8 cellular contexts compared by ENCODE assay signal in genomic region chrX:134782796-134783195, GRCh38. TPM values are rescaled to one million over a fixed set of nuclear protein-coding genes. Genes with fewer than 3 reads are reported as not detected.
A peak's percentile ranks its signal among the peaks of the same experiment; 100 is the strongest.
DNase-seq lines count a peak whose midpoint lies in the region; ATAC-seq, FAIRE-seq and TF ChIP-seq lines count a peak whose summit lies in the region.

No MANE protein-coding gene starts in this region.

- H3K36me3 Mint-ChIP-seq in activated CD4-positive, alpha-beta T cell treated with anti-CD3 and anti-CD28 coated beads for 36 hours (ENCODE audit: low read depth): peaks cover 9% of the 10 kb centered on the region

- no peaks in the 10 kb centered on the region for H3K27me3 Mint-ChIP-seq in activated CD4-positive, alpha-beta T cell treated with anti-CD3 and anti-CD28 coated beads for 36 hours

- H3K4me3 Mint-ChIP-seq in activated CD4-positive, alpha-beta T cell treated with anti-CD3 and anti-CD28 coated beads for 36 hours: no peak overlapping the region

- no peaks in the 10 kb centered on the region for H3K4me1 Mint-ChIP-seq in activated CD4-positive, alpha-beta T cell treated with anti-CD3 and anti-CD28 coated beads for 36 hours

- intact Hi-C loops in activated CD4-positive, alpha-beta T cell treated with anti-CD3 and anti-CD28 coated beads for 36 hours (cut with DNase I, micrococcal nuclease): loop anchor here (5.0 kb wide), 1 partner anchor 300 kb away; no protein-coding TSS in a partner anchor

- POLR2A ChIA-PET in activated CD4-positive, alpha-beta T cell treated with anti-CD3 and anti-CD28 coated beads for 36 hours (lab: Charles Lee): interaction anchor here (0.6 kb wide), 1 partner anchor 211 kb away, joined by 3 read pairs; no protein-coding TSS in a partner anchor

- CTCF ChIA-PET in activated CD4-positive, alpha-beta T cell treated with anti-CD3 and anti-CD28 coated beads for 36 hours (lab: Charles Lee): interaction anchor here (0.7 to 1.4 kb wide), 6 partner anchors 9 to 300 kb away, joined by 3 to 9 read pairs (median 4); no protein-coding TSS in a partner anchor

- no peak for ATAC-seq in activated CD4-positive, CD25-positive, alpha-beta regulatory T cell treated with anti-CD3 and anti-CD28 coated beads, Interleukin-2, amount 50 U/mL, for 24 hours
- ATAC-seq in activated CD4-positive, alpha-beta T cell treated with anti-CD3 and anti-CD28 coated beads for 36 hours: no peak
- no peak for ATAC-seq in GM21423 (IDR thresholded peaks at IDR 0.05; ENCODE audit: unreplicated experiment)

- peak; percentile 39 for TF ChIP-seq CTCF in D721Med (IDR thresholded peaks at IDR 0.05; ENCODE audit: insufficient read depth, missing control alignments)
- TF ChIP-seq CTCF in LNCAP (IDR thresholded peaks at IDR 0.05): peak; percentile 46
- peak; percentile 37 for TF ChIP-seq CTCF in cardiac fibroblast (IDR thresholded peaks at IDR 0.05; ENCODE audit: low read depth, low read length)

- H3K27ac Mint-ChIP-seq in activated CD4-positive, alpha-beta T cell treated with anti-CD3 and anti-CD28 coated beads for 36 hours: no peak overlapping the region

- no peak overlapping the region for H3K4me3 ChIP-seq in cardiac fibroblast (replicated peaks in 1 of 2; ENCODE audit: low read depth in 2 of 2, low read length in 2 of 2)

- H3K9me3 Mint-ChIP-seq in activated CD4-positive, alpha-beta T cell treated with anti-CD3 and anti-CD28 coated beads for 36 hours (ENCODE audit: low read depth): no peaks in the 10 kb centered on the region

- DNase-seq in D721Med (ENCODE audit: insufficient read length, low spot score): no peak
- DNase-seq in cardiac fibroblast (ENCODE audit: low read depth in 2 of 2): peak; percentile 60 to 71
- DNase-seq in midbrain (lab: John Stamatoyannopoulos, UW): peak; percentile 35
- DNase-seq in NCI-H1417 treated with DMSO at 0.1 percent for 48 hours (lab: John Stamatoyannopoulos, UW): no peak
- DNase-seq in activated CD4-positive, alpha-beta T cell treated with anti-CD3 and anti-CD28 coated beads for 36 hours: no peak

- FAIRE-seq in D721Med (lab: Jason Lieb, UNC): no peak

RNA-seq across cellular contexts. Expression of gene PABIR2, which starts 14.2 kb away (rescaled TPM):
- 10 to 100 TPM; 48.5 to 49.8 TPM for total RNA-seq in activated CD4-positive, alpha-beta T cell treated with anti-CD3 and anti-CD28 coated beads for 36 hours

Comparison
In these comparisons a context has a peak if more than half of its experiments do, and no peak if none do; other contexts are left out.
1. DNase-seq: peak in cardiac fibroblast (2 of 2) and midbrain (single experiment); none in D721Med (single experiment), NCI-H1417 treated with DMSO at 0.1 percent for 48 hours (single experiment) and activated CD4-positive, alpha-beta T cell treated with anti-CD3 and anti-CD28 coated beads for 36 hours (single experiment).
2. Peak in every context shown above with its lines, with median percentiles within 50 percentile points of each other: CTCF ChIP-seq.